In genomic region chr5:124057161-124057814, GRCh38 we compare ENCODE assay signal across 8 cellular contexts.
A peak's percentile ranks its signal among the peaks of the same experiment; 100 is the strongest.
DNase-seq lines count a peak whose midpoint lies in the region; ATAC-seq and TF ChIP-seq lines count a peak whose summit lies in the region.

No MANE protein-coding gene starts in this region.

- H3K4me3 ChIP-seq in PC-3 (ENCODE audit: low read length) (no peak overlapping the region), tibial artery (no peak overlapping the region), MG63 (no peak overlapping the region)

- H3K27ac ChIP-seq in PC-3 (ENCODE audit: low read length) (no peak overlapping the region), tibial artery (no peak overlapping the region)

- H3K27me3 ChIP-seq in PC-3 (ENCODE audit: low read length) (no peaks in the 10 kb centered on the region), tibial artery (no peaks in the 10 kb centered on the region), MG63 (no peaks in the 10 kb centered on the region)

- H3K4me2 ChIP-seq in PC-3 (ENCODE audit: low read length), result no peak overlapping the region

- no peaks in the 10 kb centered on the region for H3F3A ChIP-seq in PC-3 (ENCODE audit: low read length, unreplicated experiment)

- CTCF ChIA-PET in PC-3 (lab: Charles Lee), result no interaction called here

- POLR2A ChIA-PET in PC-3 (lab: Charles Lee; ENCODE audit: unreplicated experiment), result no interaction called here

- ATAC-seq in GM21619 (IDR thresholded peaks at IDR 0.05; ENCODE audit: unreplicated experiment), result peak; percentile 51
- ATAC-seq in PC-3, result no peak
- ATAC-seq in Right ventricle myocardium superior (ENCODE audit: poor library complexity), result peak; percentile 65

- H3K36me3 ChIP-seq in PC-3 (ENCODE audit: low read depth, low read length) (no peaks in the 10 kb centered on the region), tibial artery (no peaks in the 10 kb centered on the region), MG63 (no peaks in the 10 kb centered on the region)

- H3K79me2 ChIP-seq in PC-3 (ENCODE audit: low read length), result no peaks in the 10 kb centered on the region

- intact Hi-C loops in PC-3 (cut with micrococcal nuclease) (no loop called here), Right ventricle myocardium superior (cut with DNase I) (no loop called here), tibial artery (cut with DNase I; ENCODE audit: low total_unique reads) (no loop called here)

- TF ChIP-seq CTCF in PC-3 (conservative IDR thresholded peaks at IDR 0.05; ENCODE audit: low read depth, low read length), result no peak
- TF ChIP-seq CTCF in tibial artery (IDR thresholded peaks at IDR 0.05), result no peak

- H3K9me2 ChIP-seq in PC-3 (replicated peaks; ENCODE audit: low read length), result no peaks in the 10 kb centered on the region

- H3K9me3 ChIP-seq in PC-3 (ENCODE audit: low read length) (no peaks in the 10 kb centered on the region), tibial artery (no peaks in the 10 kb centered on the region), MG63 (no peaks in the 10 kb centered on the region)

- H3K9ac ChIP-seq in PC-3 (ENCODE audit: low read length), result no peak overlapping the region

- DNase-seq in DMS79 treated with DMSO at 0.1 percent for 48 hours (lab: John Stamatoyannopoulos, UW), result peak; percentile 87
- peak; percentile 98 to 99 for DNase-seq in Kasumi-1 (lab: John Stamatoyannopoulos, UW)
- DNase-seq in PC-3, result peak; percentile 55
- peak; percentile 47 for DNase-seq in Right ventricle myocardium superior
- DNase-seq in tibial artery, result peak; percentile 21 to 61
- no peak for DNase-seq in HuH-7.5 (ENCODE audit: low spot score)
- DNase-seq in MG63, result no peak

- no peaks in the 10 kb centered on the region for H4K20me1 ChIP-seq in PC-3 (ENCODE audit: low read length)

- no peak overlapping the region for H2AFZ ChIP-seq in PC-3 (ENCODE audit: low read length)

- no TSS peak for BruUV-seq in PC-3 (replicated peaks; lab: Mats Ljungman, UMichigan)

- H3K4me1 ChIP-seq in PC-3 (ENCODE audit: insufficient read depth, low read length), result peaks cover 6% of the 10 kb centered on the region; the same call in 1 of the 2 replicates
- peaks cover 0 to 27% (median 12%) of the 10 kb centered on the region in 4 donors for H3K4me1 ChIP-seq in tibial artery

Comparison
In these comparisons a context has a peak if more than half of its experiments do, and no peak if none do; other contexts are left out.
1. DNase-seq: peak in DMS79 treated with DMSO at 0.1 percent for 48 hours (single experiment), Kasumi-1 (2 of 2), PC-3 (single experiment), Right ventricle myocardium superior (single experiment) and tibial artery (2 of 2); none in HuH-7.5 (single experiment) and MG63 (single experiment).